In the genomic region with DNA sequence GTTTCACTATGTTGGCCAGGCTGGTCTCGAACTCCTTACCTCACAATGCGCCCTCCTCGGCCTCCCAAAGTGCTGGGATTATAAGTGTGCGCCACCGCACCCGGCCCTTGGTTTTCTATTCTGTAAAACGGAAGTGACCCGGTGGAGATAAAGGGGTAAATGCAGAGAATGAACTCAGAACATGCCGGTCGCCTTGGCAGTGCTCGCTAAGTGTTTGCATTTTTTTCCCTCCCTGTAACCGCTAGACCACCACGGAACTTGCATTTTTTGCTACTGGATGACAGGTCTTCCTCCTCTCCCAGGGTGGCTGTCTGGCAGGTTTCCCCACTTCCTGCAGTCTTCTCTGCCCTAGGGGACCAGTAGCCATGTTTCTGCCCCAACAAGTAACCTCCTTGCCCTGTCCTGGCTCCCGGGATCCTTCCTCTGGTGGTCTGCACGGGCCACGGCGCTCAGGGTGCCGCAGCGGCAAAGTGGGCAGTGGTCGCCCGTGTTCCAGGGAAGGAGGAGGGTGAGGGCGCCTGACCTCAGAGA, we compare ENCODE assay signal across 8 cellular contexts. TPM values are rescaled to one million over a fixed set of nuclear protein-coding genes. Genes with fewer than 3 reads are reported as not detected.
DNase-seq lines count a peak whose midpoint lies in the region; ATAC-seq and TF ChIP-seq lines count a peak whose summit lies in the region.

No MANE protein-coding gene starts in this region.

- no peaks in the 10 kb centered on the region for H3K9me3 ChIP-seq in HCT116 (ENCODE audit: control insufficient read depth in 1 of 2, insufficient read depth in 1 of 2, low read depth in 1 of 2, low read length in 2 of 2)

- H2AFZ ChIP-seq in HCT116 (ENCODE audit: low read depth, low read length, poor library complexity, severe bottlenecking) = no peak overlapping the region

- BruUV-seq in HCT116 (replicated peaks; lab: Mats Ljungman, UMichigan) = no TSS peak

- peak overlapping the region; percentile 81 for H3K4me3 Mint-ChIP-seq in T-helper 2 cell treated with Interferon-gamma antibody and Interleukin-4, amounts not matched to agents 5 μg/mL and 100 μg/mL, for 36 hours
- peak overlapping the region; percentile 78 to 84 for H3K4me3 Mint-ChIP-seq in stimulated activated naive B cell treated with anti-CD40 and anti-IgM and Interleukin-4, amounts not matched to agents 10 μg/mL and 1 μg/mL and 100 μg/mL, for 72 hours

- no peaks in the 10 kb centered on the region for H3K36me3 Mint-ChIP-seq in T-helper 2 cell treated with Interferon-gamma antibody and Interleukin-4, amounts not matched to agents 5 μg/mL and 100 μg/mL, for 36 hours (ENCODE audit: low read depth)
- H3K36me3 Mint-ChIP-seq in stimulated activated naive B cell treated with anti-CD40 and anti-IgM and Interleukin-4, amounts not matched to agents 10 μg/mL and 1 μg/mL and 100 μg/mL, for 72 hours = no peaks in the 10 kb centered on the region

- DNase-seq in HCT116 (ENCODE audit: low read depth, low spot score) (no peak), fibroblast of gingiva (ENCODE audit: low read depth) (peak; percentile 4), AML-193 (lab: John Stamatoyannopoulos, UW) (no peak), AG20443 (ENCODE audit: low spot score) (no peak), NCI-H1436 (lab: John Stamatoyannopoulos, UW) (no peak), SW480 (ENCODE audit: low spot score) (no peak)
- no peak for DNase-seq in T-helper 2 cell treated with Interferon-gamma antibody and Interleukin-4, amounts not matched to agents 5 μg/mL and 100 μg/mL, for 36 hours (ENCODE audit: low spot score)
- no peak for DNase-seq in stimulated activated naive B cell treated with anti-CD40 and anti-IgM and Interleukin-4, amounts not matched to agents 10 μg/mL and 1 μg/mL and 100 μg/mL, for 72 hours

- H3K4me1 Mint-ChIP-seq in T-helper 2 cell treated with Interferon-gamma antibody and Interleukin-4, amounts not matched to agents 5 μg/mL and 100 μg/mL, for 36 hours (ENCODE audit: low read depth) = peaks cover 19% of the 10 kb centered on the region
- H3K4me1 Mint-ChIP-seq in stimulated activated naive B cell treated with anti-CD40 and anti-IgM and Interleukin-4, amounts not matched to agents 10 μg/mL and 1 μg/mL and 100 μg/mL, for 72 hours = peaks cover 27 to 34% of the 10 kb centered on the region in 2 donors

- RAD21 ChIA-PET in HCT116 (lab: Charles Lee; ENCODE audit: low non-redundant PET in 1 of 2, low total read pairs in 2 of 2, uncharacterized antibody in 2 of 2, unreplicated experiment in 2 of 2) = no interaction called here

- peak overlapping the region; percentile 79 for H3K9ac ChIP-seq in HCT116 (ENCODE audit: low read length)

- peaks cover 18 to 27% of the 10 kb centered on the region in 2 experiments for H3K4me1 ChIP-seq in HCT116 (ENCODE audit: control insufficient read depth in 1 of 2, insufficient read depth in 2 of 2, low read length in 2 of 2)

- H3K79me2 ChIP-seq in HCT116 (ENCODE audit: insufficient read depth, low read length) = no peaks in the 10 kb centered on the region

- no peak for TF ChIP-seq RAD21 in HCT116 (IDR thresholded peaks at IDR 0.05; ENCODE audit: low read depth)

- POLR2A ChIA-PET in HCT116 (lab: Charles Lee) = no interaction called here

- TF ChIP-seq POLR2A in HCT116 (IDR thresholded peaks at IDR 0.05; ENCODE audit: borderline replicate concordance, extremely low read depth, insufficient read depth, insufficient read length) = no peak

- H3K4me3 ChIP-seq in HCT116 (replicated peaks in 1 of 2; ENCODE audit: low read depth in 1 of 2, low read length in 2 of 2) = peak overlapping the region; percentile 59 to 72

- H3K27ac ChIP-seq in HCT116 (ENCODE audit: low read depth, low read length) = peak overlapping the region; percentile 79

- intact Hi-C loops in HCT116 (cut with micrococcal nuclease) = loop anchor here (5.0 to 10.0 kb wide), 2 partner anchors 1034 to 1752 kb away; no protein-coding TSS in a partner anchor

- H3K9me2 ChIP-seq in HCT116 (ENCODE audit: insufficient read depth) = no peaks in the 10 kb centered on the region

- H4K20me1 ChIP-seq in HCT116 (ENCODE audit: insufficient read depth) = no peaks in the 10 kb centered on the region

- H3K27me3 ChIP-seq in HCT116 (ENCODE audit: insufficient read depth, low read length) = no peaks in the 10 kb centered on the region

- no peaks in the 10 kb centered on the region for H3K9me3 Mint-ChIP-seq in T-helper 2 cell treated with Interferon-gamma antibody and Interleukin-4, amounts not matched to agents 5 μg/mL and 100 μg/mL, for 36 hours
- no peaks in the 10 kb centered on the region for H3K9me3 Mint-ChIP-seq in stimulated activated naive B cell treated with anti-CD40 and anti-IgM and Interleukin-4, amounts not matched to agents 10 μg/mL and 1 μg/mL and 100 μg/mL, for 72 hours

- no peak overlapping the region for H3K27ac Mint-ChIP-seq in T-helper 2 cell treated with Interferon-gamma antibody and Interleukin-4, amounts not matched to agents 5 μg/mL and 100 μg/mL, for 36 hours
- H3K27ac Mint-ChIP-seq in stimulated activated naive B cell treated with anti-CD40 and anti-IgM and Interleukin-4, amounts not matched to agents 10 μg/mL and 1 μg/mL and 100 μg/mL, for 72 hours = peak overlapping the region; percentile 98

- H3K4me2 ChIP-seq in HCT116 (ENCODE audit: low read length) = peak overlapping the region; percentile 99

- TF ChIP-seq CTCF in HCT116 (IDR thresholded peaks at IDR 0.05 in 2 of 3, conservative IDR thresholded peaks at IDR 0.05 in 1 of 3; ENCODE audit: borderline replicate concordance in 1 of 3, insufficient read depth in 1 of 3, low read depth in 2 of 3, low read length in 2 of 3) = no peak

- no peaks in the 10 kb centered on the region for H3K36me3 ChIP-seq in HCT116 (ENCODE audit: control insufficient read depth in 1 of 2, insufficient read depth in 2 of 2, low read length in 2 of 2)

- ATAC-seq in HCT116 = peak; percentile 11
- ATAC-seq in stimulated activated naive B cell treated with anti-CD40 and anti-IgM and Interleukin-4, amounts not matched to agents 10 μg/mL and 1 μg/mL and 100 μg/mL, for 72 hours (replicated peaks) = peak; percentile 11 to 14

- CTCF ChIA-PET in HCT116 (lab: Charles Lee) = interaction anchor here (0.6 kb wide), 1 partner anchor 1963 kb away, joined by 3 read pairs; no protein-coding TSS in a partner anchor

- peaks cover 2% of the 10 kb centered on the region for H3K27me3 Mint-ChIP-seq in T-helper 2 cell treated with Interferon-gamma antibody and Interleukin-4, amounts not matched to agents 5 μg/mL and 100 μg/mL, for 36 hours (ENCODE audit: low read depth)
- no peaks in the 10 kb centered on the region for H3K27me3 Mint-ChIP-seq in stimulated activated naive B cell treated with anti-CD40 and anti-IgM and Interleukin-4, amounts not matched to agents 10 μg/mL and 1 μg/mL and 100 μg/mL, for 72 hours

TF ChIP-seq in HCT116, 20 proteins besides CTCF, POLR2A, EP300 and RAD21:
- TF ChIP-seq CBX3 (IDR thresholded peaks at IDR 0.05; ENCODE audit: low read depth) (no peak), FOSL1 (IDR thresholded peaks at IDR 0.05; ENCODE audit: low read depth) (no peak), CEBPB (IDR thresholded peaks at IDR 0.05; ENCODE audit: low read depth) (no peak), SRF (IDR thresholded peaks at IDR 0.05; ENCODE audit: low read depth) (no peak), EZH2 (IDR thresholded peaks at IDR 0.05) (no peak), JUND (IDR thresholded peaks at IDR 0.05) (no peak), MAX (IDR thresholded peaks at IDR 0.05) (no peak)

RNA-seq across cellular contexts. Expression of gene GNA12, which starts 18.8 kb away (rescaled TPM):
- 32.6 TPM for total RNA-seq in HCT116 (2021; ENCODE audit: unreplicated experiment)
- polyA plus RNA-seq in HCT116 (2012) = 20.6 and 29.2 TPM in 2 replicates
